Comparison of ENCODE assay signal across 8 cellular contexts in the genomic region with DNA sequence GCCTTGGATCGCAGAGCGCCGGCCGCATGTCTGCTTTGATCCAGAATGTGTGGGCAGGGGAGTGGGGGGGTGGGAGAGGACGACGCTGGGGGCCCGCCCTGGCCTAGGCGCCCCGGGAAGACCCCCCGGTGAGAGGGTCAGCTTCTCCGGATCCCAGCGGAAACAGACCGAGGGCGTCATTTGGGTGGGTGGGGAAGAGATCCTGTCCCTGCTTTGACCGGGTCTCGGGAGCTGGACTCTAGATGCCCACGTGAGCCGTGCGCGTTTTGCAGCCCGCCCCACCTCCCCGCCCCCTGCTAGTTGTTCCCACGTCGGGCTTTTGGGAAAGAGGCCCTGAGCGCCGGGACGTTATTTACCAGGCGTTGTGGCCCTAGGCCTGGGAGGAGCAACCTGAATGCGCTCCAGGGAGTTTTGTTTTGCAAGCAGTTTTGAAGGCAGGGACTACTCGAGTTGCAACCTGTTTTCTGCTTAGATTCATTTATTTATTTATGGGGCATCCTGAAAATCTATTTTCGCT. TPM values are rescaled to one million over a fixed set of nuclear protein-coding genes. Genes with fewer than 3 reads are reported as not detected.
DNase-seq lines count a peak whose midpoint lies in the region; ATAC-seq and TF ChIP-seq lines count a peak whose summit lies in the region.

No MANE protein-coding gene starts in this region.

- H3K4me3 ChIP-seq in NB4 (ENCODE audit: low read depth, low read length) (peak overlapping the region; percentile 39), thyroid gland (replicated peaks in 1 of 3) (peak overlapping the region; percentile 21 to 79 (median 76))

- DNase-seq in D341Med (ENCODE audit: low spot score), result peak; percentile 60
- DNase-seq in NB4 (ENCODE audit: low read depth), result peak; percentile 70
- no peak for DNase-seq in chondrocyte (ENCODE audit: low spot score)
- peak; percentile 92 for DNase-seq in left kidney (ENCODE audit: low read depth, low spot score)
- peak; percentile 91 to 92 for DNase-seq in thyroid gland
- no peak for DNase-seq in middle frontal gyrus (ENCODE audit: extremely low spot score, low spot score)
- no peak for DNase-seq in SHP77 treated with DMSO at 0.1 percent for 48 hours (lab: John Stamatoyannopoulos, UW)

- H3K27me3 Mint-ChIP-seq in chondrocyte (ENCODE audit: low read depth), result no peaks in the 10 kb centered on the region

- H3K36me3 Mint-ChIP-seq in chondrocyte (ENCODE audit: low read depth), result peaks cover 13% of the 10 kb centered on the region

- intact Hi-C loops in thyroid gland (cut with DNase I), result no loop called here

- no peaks in the 10 kb centered on the region for H3K9me3 ChIP-seq in thyroid gland

- H3K4me1 ChIP-seq in thyroid gland, result peaks cover 22 to 29% of the 10 kb centered on the region in 2 donors

- WGBS in thyroid gland, 2 donors, result 1 to 3% methylated on average over 18 to 29 of the region's 31 CpGs

- H3K27ac ChIP-seq in thyroid gland, result peak overlapping the region; percentile 94 to 98 (median 95)

- TF ChIP-seq CTCF in NB4 (IDR thresholded peaks at IDR 0.05; ENCODE audit: low read depth, low read length) (no peak), chondrocyte (IDR thresholded peaks at IDR 0.05) (no peak), thyroid gland (IDR thresholded peaks at IDR 0.05) (no peak)

- peaks cover 67% of the 10 kb centered on the region for H3K4me1 Mint-ChIP-seq in chondrocyte (ENCODE audit: low read depth)

- H3K36me3 ChIP-seq in thyroid gland, result no peaks in the 10 kb centered on the region

- H3K9me3 Mint-ChIP-seq in chondrocyte (ENCODE audit: low read depth), result no peaks in the 10 kb centered on the region

- H3K27ac Mint-ChIP-seq in chondrocyte (ENCODE audit: unreplicated experiment), result peak overlapping the region; percentile 91

- no peaks in the 10 kb centered on the region for H3K27me3 ChIP-seq in thyroid gland

- TF ChIP-seq POLR2A in NB4 (IDR thresholded peaks at IDR 0.05; ENCODE audit: extremely low read depth, insufficient read length) (peak; percentile 16), thyroid gland (IDR thresholded peaks at IDR 0.05) (peak in 1 of 2 donors; percentile 66)

- H3K4me3 Mint-ChIP-seq in chondrocyte (ENCODE audit: unreplicated experiment), result peak overlapping the region; percentile 95

- ATAC-seq in GM21390 (IDR thresholded peaks at IDR 0.05; ENCODE audit: unreplicated experiment), result no peak

RNA-seq across cellular contexts. Expression of a gene that starts 1.5 kb away (rescaled TPM):
- 464 to 589 TPM (median 471 TPM) in 3 replicates for total RNA-seq in chondrocyte
- total RNA-seq in thyroid gland, result 100 to 1,000 TPM; 122 to 176 (median 145) TPM

RNA-seq across cellular contexts. Expression of a gene that starts 47.1 kb away (rescaled TPM):
- total RNA-seq in chondrocyte (9.6 to 16.0 TPM (median 9.7 TPM) in 3 replicates), thyroid gland (10 to 100 TPM; 11.2 to 28.8 (median 20.1) TPM)

Comparison
In these comparisons a context has a peak if more than half of its experiments do, and no peak if none do; other contexts are left out.
1. DNase-seq: peak in D341Med (single experiment), NB4 (single experiment), left kidney (single experiment) and thyroid gland (2 of 2); none in chondrocyte (single experiment), middle frontal gyrus (single experiment) and SHP77 treated with DMSO at 0.1 percent for 48 hours (single experiment).